Comparison of ENCODE assay signal across 1 cellular context in genomic region chr11:67507891-67508485, GRCh38.
TF ChIP-seq lines count a peak whose summit lies in the region.

CDK2AP2 (minus strand) TSS chr11:67508162; CDS start chr11:67508082, 80 bp downstream.

TF ChIP-seq in K562, 482 proteins besides CTCF, POLR2A, EP300 and RAD21 (continued from another document and continues in another):
- no peak for TF ChIP-seq TRIM25 (IDR thresholded peaks at IDR 0.05; ENCODE audit: borderline replicate concordance)
- TF ChIP-seq RBM14 (IDR thresholded peaks at IDR 0.05; ENCODE audit: borderline replicate concordance, insufficient read depth, low read depth, low read length), result no peak
- TF ChIP-seq SMAD4 (CRISPR knock-in tag; conservative IDR thresholded peaks at IDR 0.05), result no peak; the same call in none of the 2 replicates
- peak; percentile 57 for TF ChIP-seq POLR2B (IDR thresholded peaks at IDR 0.05; ENCODE audit: low read depth, partially characterized antibody)
- TF ChIP-seq RBM39 (optimal IDR thresholded peaks at IDR 0.05; ENCODE audit: low read depth, low read length), result no peak
- no peak for TF ChIP-seq CHAMP1 (IDR thresholded peaks at IDR 0.05)
- TF ChIP-seq NFIC (IDR thresholded peaks at IDR 0.05), result peak; percentile 48
- peak; percentile 91 for TF ChIP-seq CHD4 (IDR thresholded peaks at IDR 0.05; ENCODE audit: insufficient read depth, insufficient replicate concordance, low read depth, low read length, poor library complexity, severe bottlenecking)
- TF ChIP-seq PHF21A (IDR thresholded peaks at IDR 0.05; ENCODE audit: borderline replicate concordance, low read depth), result peak; percentile 61
- peak; percentile 16 for TF ChIP-seq TAF1 (IDR thresholded peaks at IDR 0.05; ENCODE audit: control insufficient read depth, extremely low read depth, insufficient read depth, low read length, severe bottlenecking)
- TF ChIP-seq ZBTB9 (CRISPR knock-in tag; IDR thresholded peaks at IDR 0.05), result peak; percentile 32; the same call in 1 of the 2 replicates
- TF ChIP-seq TARDBP (IDR thresholded peaks at IDR 0.05), result 0 out of 2 replicates have a peak, but pooled peaks have one; percentile 50
- TF ChIP-seq NELFE (IDR thresholded peaks at IDR 0.05; ENCODE audit: insufficient read depth, insufficient read length), result no peak
- no peak for TF ChIP-seq ZNF449 (CRISPR knock-in tag; IDR thresholded peaks at IDR 0.05)
- 0 out of 2 replicates have a peak, but pooled peaks have one; percentile 7 for TF ChIP-seq SMC3 (conservative IDR thresholded peaks at IDR 0.05; ENCODE audit: insufficient read depth, low read depth, low read length)
- TF ChIP-seq KDM1A (IDR thresholded peaks at IDR 0.05), result peak in 1 of 2 experiments; percentile 95; a peak in 3 of 4 replicates
- no peak for TF ChIP-seq MEF2A (IDR thresholded peaks at IDR 0.05; ENCODE audit: control insufficient read depth, low read depth, low read length)
- TF ChIP-seq U2AF1 (optimal IDR thresholded peaks at IDR 0.05; ENCODE audit: low read depth, low read length), result no peak
- TF ChIP-seq USF2 (CRISPR knock-in tag; IDR thresholded peaks at IDR 0.05), result no peak
- peak; percentile 74; the same call in 1 of the 2 replicates for TF ChIP-seq HINFP (tag; conservative IDR thresholded peaks at IDR 0.05; ENCODE audit: low read depth)
- no peak for TF ChIP-seq ATF1 (CRISPR knock-in tag; IDR thresholded peaks at IDR 0.05)
- no peak for TF ChIP-seq ATF1 (tag; IDR thresholded peaks at IDR 0.05)
- 0 out of 2 replicates have a peak, but pooled peaks have one; percentile 66 for TF ChIP-seq CHCHD3 (CRISPR knock-in tag; IDR thresholded peaks at IDR 0.05)
- 0 out of 2 replicates have a peak, but pooled peaks have one; percentile 6 for TF ChIP-seq ZBTB43 (CRISPR knock-in tag; IDR thresholded peaks at IDR 0.05)
- TF ChIP-seq ZBTB7A (IDR thresholded peaks at IDR 0.05; ENCODE audit: borderline replicate concordance, control insufficient read depth, low read depth, low read length), result peak; percentile 53; the same call in 1 of the 2 replicates
- no peak for TF ChIP-seq ZNF644 (tag; IDR thresholded peaks at IDR 0.05; ENCODE audit: low read depth)
- peak; percentile 72 for TF ChIP-seq TFAP4 (CRISPR knock-in tag; IDR thresholded peaks at IDR 0.05; ENCODE audit: borderline replicate concordance)
- no peak for TF ChIP-seq CAMTA2 (CRISPR knock-in tag; conservative IDR thresholded peaks at IDR 0.05)
- TF ChIP-seq SMAD1 (IDR thresholded peaks at IDR 0.05; ENCODE audit: low read depth, low read length, partially characterized antibody), result peak; percentile 24
- TF ChIP-seq MNT (conservative IDR thresholded peaks at IDR 0.05), result peak; percentile 87 to 92; a peak in 3 of 4 replicates
- TF ChIP-seq STAT6 (CRISPR knock-in tag; IDR thresholded peaks at IDR 0.05), result peak; percentile 91; the same call in 1 of the 2 replicates
- peak; percentile 50 for TF ChIP-seq CCNT2 (IDR thresholded peaks at IDR 0.05; ENCODE audit: borderline replicate concordance, extremely low read depth, insufficient read length, low read depth, low read length)
- peak; percentile 87 for TF ChIP-seq CC2D1A (IDR thresholded peaks at IDR 0.05)
- 0 out of 2 replicates have a peak, but pooled peaks have one; percentile 43 for TF ChIP-seq FOXO4 (CRISPR knock-in tag; IDR thresholded peaks at IDR 0.05)
- peak in 1 of 2 experiments; percentile 86; a peak in 2 of 3 replicates for TF ChIP-seq CBX3 (IDR thresholded peaks at IDR 0.05; ENCODE audit: borderline replicate concordance in 1 of 2, low read length in 2 of 2)
- peak; percentile 66; the same call in 1 of the 2 replicates for TF ChIP-seq KLF1 (tag; IDR thresholded peaks at IDR 0.05)
- peak; percentile 53 for TF ChIP-seq PHF20 (IDR thresholded peaks at IDR 0.05; ENCODE audit: partially characterized antibody)
- 0 out of 2 replicates have a peak, but pooled peaks have one; percentile 69 for TF ChIP-seq ZNF175 (CRISPR knock-in tag; IDR thresholded peaks at IDR 0.05; ENCODE audit: low read depth)
